Comparison of ENCODE assay signal across 25 cellular contexts in genomic region chr18:23614891-23615290, GRCh38. TPM values are rescaled to one million over a fixed set of nuclear protein-coding genes. Genes with fewer than 3 reads are reported as not detected.
A peak's percentile ranks its signal among the peaks of the same experiment; 100 is the strongest.
DNase-seq lines count a peak whose midpoint lies in the region; ATAC-seq and TF ChIP-seq lines count a peak whose summit lies in the region.
"Had no signal": no experiment of that assay in that cellular context is flagged by ENCODE, and none has a peak within 500 bp of the region (broad histone marks: within the 10 kb centered on the region; RNA-seq: fewer than 3 reads in every experiment).

No MANE protein-coding gene starts in this region.

- no peaks in the 10 kb centered on the region for H3K9me3 ChIP-seq in adrenal gland (replicated peaks in 1 of 3)
- H3K9me3 ChIP-seq in testis, result no peaks in the 10 kb centered on the region
- H3K9me3 ChIP-seq: BE2C, BLaER1 had no signal

- H3K4me1 ChIP-seq in adrenal gland (replicated peaks in 1 of 2) (peaks cover 37 to 38% of the 10 kb centered on the region in 2 donors), testis (peaks cover 52% of the 10 kb centered on the region)
- H3K4me1 ChIP-seq: BE2C had no signal

- WGBS in adrenal gland, 4 donors, result 36 to 53% (median 51%) methylated on average over 3 of the region's 3 CpGs
- WGBS in testis, 2 donors, result 28 to 32% methylated on average over 3 of the region's 3 CpGs

- H3K27ac Mint-ChIP-seq in activated naive CD8-positive, alpha-beta T cell treated with anti-CD3 and anti-CD28 coated beads for 36 hours, result no peak overlapping the region
- no peak overlapping the region for H3K27ac Mint-ChIP-seq in progenitor cell of endocrine pancreas
- H3K27ac Mint-ChIP-seq: CD14-positive monocyte; CD4-positive, alpha-beta memory T cell; CD4-positive, CD25-positive, alpha-beta regulatory T cell; CD8-positive, alpha-beta memory T cell had no signal

- DNase-seq in RPMI8226 (peak; percentile 24), adrenal gland (peak in 6 of 7 donors; percentile 37 to 67 (median 53)), testis (peak; percentile 26), progenitor cell of endocrine pancreas (ENCODE audit: low spot score, unreplicated experiment) (no peak)
- no peak for DNase-seq in activated naive CD8-positive, alpha-beta T cell treated with anti-CD3 and anti-CD28 coated beads for 36 hours
- DNase-seq: 8988T; ACHN; BE2C; C1 segment of cervical spinal cord; CD4-positive, alpha-beta memory T cell; CD4-positive, CD25-positive, alpha-beta regulatory T cell; CD8-positive, alpha-beta memory T cell; COR-L47; DMS 273 treated with DMSO at 0.1 percent for 48 hours; DMS153; DMS53; DMS79; DND-41; EL; GDM1 had no signal

- no peak for TF ChIP-seq POLR2A in adrenal gland (IDR thresholded peaks at IDR 0.05)
- no peak for TF ChIP-seq POLR2A in testis (IDR thresholded peaks at IDR 0.05)

- no peak overlapping the region for H3K4me3 ChIP-seq in adrenal gland
- no peak overlapping the region for H3K4me3 ChIP-seq in testis
- H3K4me3 ChIP-seq: BLaER1, GM12878 had no signal

- intact Hi-C loops in adrenal gland (cut with DNase I) (no loop called here), testis (cut with DNase I; ENCODE audit: low total_unique reads) (no loop called here)

- no peaks in the 10 kb centered on the region for H3K36me3 ChIP-seq in adrenal gland (replicated peaks in 1 of 2)
- no peaks in the 10 kb centered on the region for H3K36me3 ChIP-seq in testis (ENCODE audit: low read depth, missing control alignments)
- H3K36me3 ChIP-seq: BE2C, BLaER1 had no signal

- H3K27me3 Mint-ChIP-seq in activated naive CD8-positive, alpha-beta T cell treated with anti-CD3 and anti-CD28 coated beads for 36 hours, result peaks cover 28% of the 10 kb centered on the region
- peaks cover 29% of the 10 kb centered on the region for H3K27me3 Mint-ChIP-seq in progenitor cell of endocrine pancreas

- TF ChIP-seq CTCF in adrenal gland (IDR thresholded peaks at IDR 0.05), result no peak
- TF ChIP-seq CTCF in testis (IDR thresholded peaks at IDR 0.05), result no peak
- TF ChIP-seq CTCF in progenitor cell of endocrine pancreas (IDR thresholded peaks at IDR 0.05; ENCODE audit: unreplicated experiment), result no peak

- H3K27ac ChIP-seq in adrenal gland, result peak overlapping the region; percentile 1 to 54 (median 48)
- H3K27ac ChIP-seq in testis, result peak overlapping the region in 1 of 2 donors; percentile 34
- H3K27ac ChIP-seq: BLaER1 had no signal

- ATAC-seq in GM21723 (IDR thresholded peaks at IDR 0.05; ENCODE audit: unreplicated experiment), result no peak
- ATAC-seq: GM12878 had no signal

- H3K9me3 Mint-ChIP-seq in activated naive CD8-positive, alpha-beta T cell treated with anti-CD3 and anti-CD28 coated beads for 36 hours, result no peaks in the 10 kb centered on the region
- no peaks in the 10 kb centered on the region for H3K9me3 Mint-ChIP-seq in progenitor cell of endocrine pancreas (ENCODE audit: low read depth)
- H3K9me3 Mint-ChIP-seq: CD4-positive, CD25-positive, alpha-beta regulatory T cell; CD8-positive, alpha-beta memory T cell had no signal

- H3K4me3 Mint-ChIP-seq in activated naive CD8-positive, alpha-beta T cell treated with anti-CD3 and anti-CD28 coated beads for 36 hours, result no peak overlapping the region
- no peak overlapping the region for H3K4me3 Mint-ChIP-seq in progenitor cell of endocrine pancreas (ENCODE audit: low read depth)
- H3K4me3 Mint-ChIP-seq: CD14-positive monocyte; CD4-positive, alpha-beta memory T cell; CD4-positive, CD25-positive, alpha-beta regulatory T cell; CD8-positive, alpha-beta memory T cell had no signal

- no peaks in the 10 kb centered on the region for H3K36me3 Mint-ChIP-seq in activated naive CD8-positive, alpha-beta T cell treated with anti-CD3 and anti-CD28 coated beads for 36 hours
- no peaks in the 10 kb centered on the region for H3K36me3 Mint-ChIP-seq in progenitor cell of endocrine pancreas (ENCODE audit: insufficient read depth)
- H3K36me3 Mint-ChIP-seq: CD4-positive, alpha-beta memory T cell; CD4-positive, CD25-positive, alpha-beta regulatory T cell had no signal

- H3K4me1 Mint-ChIP-seq in activated naive CD8-positive, alpha-beta T cell treated with anti-CD3 and anti-CD28 coated beads for 36 hours, result peaks cover 4% of the 10 kb centered on the region
- peaks cover 20% of the 10 kb centered on the region for H3K4me1 Mint-ChIP-seq in progenitor cell of endocrine pancreas (ENCODE audit: low read depth)

- H3K27me3 ChIP-seq in adrenal gland, result no peaks in the 10 kb centered on the region
- no peaks in the 10 kb centered on the region for H3K27me3 ChIP-seq in testis
- H3K27me3 ChIP-seq: BE2C had no signal

RNA-seq across cellular contexts. Expression of gene NPC1, which starts 28.6 kb away (rescaled TPM):
- total RNA-seq in adrenal gland, result 1,000 to 10,000 TPM in 1 of 8 donors, 100 to 1,000 TPM in 5, 10 to 100 TPM in 2; 93.6 to 1,631 (median 117) TPM
- 100 to 1,000 TPM in 1 of 3 donors, 10 to 100 TPM in 2; 38.3 to 361 (median 71.3) TPM for polyA plus RNA-seq in adrenal gland
- total RNA-seq in testis, result 10 to 100 TPM; 66.8 to 83.2 TPM
- polyA plus RNA-seq in testis (ENCODE audit: insufficient read depth, low read depth, low replicate concordance), result 36.8 TPM
- 10 to 100 TPM; 19.7 to 22.3 TPM for total RNA-seq in activated naive CD8-positive, alpha-beta T cell treated with anti-CD3 and anti-CD28 coated beads for 36 hours
- total RNA-seq in progenitor cell of endocrine pancreas, result 35.1 and 36.0 TPM in 2 replicates

RNA-seq across cellular contexts. Expression of gene ANKRD29, which starts 47.8 kb away (rescaled TPM):
- total RNA-seq in adrenal gland, result 10 to 100 TPM in 4 of 8 donors, 1 to 10 TPM in 4; 5.8 to 24.9 (median 10.6) TPM
- 10 to 100 TPM in 1 of 3 donors, 1 to 10 TPM in 2; 5.3 to 20.9 (median 7.6) TPM for polyA plus RNA-seq in adrenal gland
- 10 to 100 TPM; 17.5 to 23.5 TPM for total RNA-seq in testis
- 9.1 TPM for polyA plus RNA-seq in testis (ENCODE audit: insufficient read depth, low read depth, low replicate concordance)
- total RNA-seq in activated naive CD8-positive, alpha-beta T cell treated with anti-CD3 and anti-CD28 coated beads for 36 hours, result not detected
- total RNA-seq in progenitor cell of endocrine pancreas, result 0.36 and 0.41 TPM in 2 replicates
- total RNA-seq: CD4-positive, alpha-beta memory T cell; CD4-positive, CD25-positive, alpha-beta regulatory T cell; CD8-positive, alpha-beta memory T cell; G401 had no signal
- polyA plus RNA-seq: CD8-positive, alpha-beta memory T cell had no signal

Comparison
In these comparisons a context has a peak if more than half of its experiments do, and no peak if none do; other contexts are left out.
1. DNase-seq: peak in RPMI8226 (single experiment), adrenal gland (6 of 7) and testis (single experiment); none in activated naive CD8-positive, alpha-beta T cell treated with anti-CD3 and anti-CD28 coated beads for 36 hours (single experiment) and progenitor cell of endocrine pancreas (single experiment).